ENCODE assay signal across 29 cellular contexts in genomic region chr5:60507687-60508086, GRCh38.
DNase-seq lines count a peak whose midpoint lies in the region; TF ChIP-seq lines count a peak whose summit lies in the region.
"Had no signal": no experiment of that assay in that cellular context is flagged by ENCODE, and none has a peak within 500 bp of the region (broad histone marks: within the 10 kb centered on the region; RNA-seq: fewer than 3 reads in every experiment).

No MANE protein-coding gene starts in this region.

- H3K4me3 Mint-ChIP-seq in chondrocyte (ENCODE audit: unreplicated experiment) = no peak overlapping the region
- H3K4me3 Mint-ChIP-seq: activated CD4-positive, alpha-beta memory T cell treated with anti-CD3 and anti-CD28 coated beads for 36 hours; nephron progenitor cell; T-cell had no signal

- H3K4me1 Mint-ChIP-seq in chondrocyte (ENCODE audit: low read depth) = peaks cover 65% of the 10 kb centered on the region
- H3K4me1 Mint-ChIP-seq: T-cell had no signal

- H3K4me3 ChIP-seq in skeletal muscle cell (ENCODE audit: low read depth, low read length) = no peak overlapping the region
- H3K4me3 ChIP-seq: A549, GM12878, left lung, SJCRH30, skin epidermis, suprapubic skin, vagina had no signal

- no peaks in the 10 kb centered on the region for H3K27me3 Mint-ChIP-seq in chondrocyte (ENCODE audit: low read depth)
- H3K27me3 Mint-ChIP-seq: activated CD4-positive, alpha-beta memory T cell treated with anti-CD3 and anti-CD28 coated beads for 36 hours; progenitor cell of endocrine pancreas had no signal

- TF ChIP-seq CTCF in chondrocyte (IDR thresholded peaks at IDR 0.05) = no peak

- DNase-seq in H4 (ENCODE audit: low spot score) = peak; percentile 30
- DNase-seq in chondrocyte (ENCODE audit: low spot score) = no peak
- DNase-seq in iris pigment epithelial cell (ENCODE audit: low read depth) = peak; percentile 80
- DNase-seq in skeletal muscle cell (ENCODE audit: low read depth) = peak; percentile 73
- no peak for DNase-seq in stimulated activated naive CD4-positive, alpha-beta T cell (lab: John Stamatoyannopoulos, UW)
- no peak for DNase-seq in ecto neural progenitor cell (ENCODE audit: low spot score)
- no peak for DNase-seq in GF-D8 (lab: John Stamatoyannopoulos, UW)
- DNase-seq in AG20443 (ENCODE audit: low spot score) = no peak
- DNase-seq: activated CD4-positive, alpha-beta memory T cell treated with anti-CD3 and anti-CD28 coated beads for 36 hours; activated effector memory CD4-positive, alpha-beta T cell treated with anti-CD3 and anti-CD28 coated beads, Interleukin-2, amount 50 U/mL, for 16 hours; activated T-cell treated with anti-CD3 and anti-CD28 coated beads for 4 hours; BE2C; dermis blood vessel endothelial cell; DMS79; left lung; NCI-H1048; NCI-H2029 treated with DMSO at 0.1 percent for 48 hours; NCI-H2227 treated with DMSO at 0.1 percent for 48 hours; NCI-H69; nephron progenitor cell; stimulated activated CD4-positive, alpha-beta T cell treated with anti-CD3 and anti-CD28 coated beads, Interleukin-2, amount 100 ng/mL, for 24 hours; T-cell had no signal

- no peaks in the 10 kb centered on the region for H3K36me3 Mint-ChIP-seq in chondrocyte (ENCODE audit: low read depth)
- H3K36me3 Mint-ChIP-seq: activated CD4-positive, alpha-beta memory T cell treated with anti-CD3 and anti-CD28 coated beads for 36 hours; T-cell had no signal

- H3K9me3 Mint-ChIP-seq in chondrocyte (ENCODE audit: low read depth) = no peaks in the 10 kb centered on the region
- H3K9me3 Mint-ChIP-seq: activated CD4-positive, alpha-beta memory T cell treated with anti-CD3 and anti-CD28 coated beads for 36 hours; nephron progenitor cell had no signal

- H3K27ac Mint-ChIP-seq in chondrocyte (ENCODE audit: unreplicated experiment) = peak overlapping the region; percentile 77
- H3K27ac Mint-ChIP-seq: activated CD4-positive, alpha-beta memory T cell treated with anti-CD3 and anti-CD28 coated beads for 36 hours; nephron progenitor cell; progenitor cell of endocrine pancreas; T-cell had no signal

Comparison
In these comparisons a context has a peak if more than half of its experiments do, and no peak if none do; other contexts are left out.
1. DNase-seq: peak in H4 (single experiment), iris pigment epithelial cell (single experiment) and skeletal muscle cell (single experiment); none in chondrocyte (single experiment), stimulated activated naive CD4-positive, alpha-beta T cell (0 of 6), ecto neural progenitor cell (single experiment), GF-D8 (single experiment) and AG20443 (single experiment).